ENCODE assay signal across 1 cellular context in the genomic region with DNA sequence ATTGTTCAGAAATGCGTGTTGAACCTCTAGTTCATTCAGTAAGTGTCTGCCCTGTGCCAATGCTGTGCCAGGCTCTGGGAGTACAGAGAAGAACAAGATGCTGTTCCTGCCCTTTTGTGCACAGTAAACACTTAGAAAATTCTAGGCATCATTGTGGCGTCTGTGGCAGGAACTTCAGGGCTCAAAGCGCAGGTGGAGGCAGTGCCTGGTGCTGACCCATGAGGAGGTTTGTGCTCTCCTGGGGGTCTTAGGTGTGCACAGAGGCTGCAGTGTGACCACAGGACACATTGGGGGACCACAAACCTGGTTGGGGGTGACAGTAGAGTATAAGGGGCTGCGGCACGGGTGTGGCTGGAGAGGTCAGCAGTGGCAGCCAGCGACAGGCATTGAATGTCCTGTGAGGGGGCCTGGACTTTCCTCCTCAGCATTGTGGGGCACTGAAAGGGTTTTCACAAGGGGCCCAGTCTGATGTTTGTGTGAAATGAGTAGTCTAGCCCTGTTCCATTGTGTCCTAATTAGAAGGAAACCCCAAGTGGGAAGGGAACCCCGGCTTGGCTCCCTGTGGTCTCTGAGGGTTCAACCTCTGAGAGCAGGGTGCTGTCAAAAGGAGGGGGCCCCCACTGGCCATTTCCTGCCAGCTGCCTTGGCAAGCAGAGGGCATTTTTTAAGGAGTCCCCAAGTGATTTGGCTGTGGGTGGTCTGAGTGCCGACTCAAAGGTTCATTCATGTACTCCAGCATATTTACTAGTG.
TF ChIP-seq lines count a peak whose summit lies in the region.

No MANE protein-coding gene starts in this region.

TF ChIP-seq in IMR-90, 13 proteins besides CTCF, POLR2A, EP300 and RAD21:
- no peak for TF ChIP-seq BHLHE40 (IDR thresholded peaks at IDR 0.05; ENCODE audit: low read depth, low read length)
- TF ChIP-seq CHD1 (IDR thresholded peaks at IDR 0.05; ENCODE audit: low read depth, low read length): no peak
- TF ChIP-seq, protein P1, sequence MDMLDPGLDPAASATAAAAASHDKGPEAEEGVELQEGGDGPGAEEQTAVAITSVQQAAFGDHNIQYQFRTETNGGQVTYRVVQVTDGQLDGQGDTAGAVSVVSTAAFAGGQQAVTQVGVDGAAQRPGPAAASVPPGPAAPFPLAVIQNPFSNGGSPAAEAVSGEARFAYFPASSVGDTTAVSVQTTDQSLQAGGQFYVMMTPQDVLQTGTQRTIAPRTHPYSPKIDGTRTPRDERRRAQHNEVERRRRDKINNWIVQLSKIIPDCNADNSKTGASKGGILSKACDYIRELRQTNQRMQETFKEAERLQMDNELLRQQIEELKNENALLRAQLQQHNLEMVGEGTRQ (IDR thresholded peaks at IDR 0.05; ENCODE audit: low read depth, low read length): no peak
- TF ChIP-seq, protein P2, sequence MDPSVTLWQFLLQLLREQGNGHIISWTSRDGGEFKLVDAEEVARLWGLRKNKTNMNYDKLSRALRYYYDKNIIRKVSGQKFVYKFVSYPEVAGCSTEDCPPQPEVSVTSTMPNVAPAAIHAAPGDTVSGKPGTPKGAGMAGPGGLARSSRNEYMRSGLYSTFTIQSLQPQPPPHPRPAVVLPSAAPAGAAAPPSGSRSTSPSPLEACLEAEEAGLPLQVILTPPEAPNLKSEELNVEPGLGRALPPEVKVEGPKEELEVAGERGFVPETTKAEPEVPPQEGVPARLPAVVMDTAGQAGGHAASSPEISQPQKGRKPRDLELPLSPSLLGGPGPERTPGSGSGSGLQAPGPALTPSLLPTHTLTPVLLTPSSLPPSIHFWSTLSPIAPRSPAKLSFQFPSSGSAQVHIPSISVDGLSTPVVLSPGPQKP (IDR thresholded peaks at IDR 0.05; ENCODE audit: borderline replicate concordance, low read depth, low read length): no peak
- no peak for TF ChIP-seq RFX5 (IDR thresholded peaks at IDR 0.05; ENCODE audit: low read depth, low read length)
- no peak for TF ChIP-seq RCOR1 (IDR thresholded peaks at IDR 0.05; ENCODE audit: insufficient replicate concordance, low read length)
- no peak for TF ChIP-seq CEBPB (IDR thresholded peaks at IDR 0.05; ENCODE audit: low read depth, low read length)
- no peak for TF ChIP-seq MXI1 (IDR thresholded peaks at IDR 0.05; ENCODE audit: borderline replicate concordance, low read depth, low read length)
- TF ChIP-seq MAZ (IDR thresholded peaks at IDR 0.05; ENCODE audit: borderline replicate concordance, low read depth, low read length): no peak
- TF ChIP-seq MAFK (IDR thresholded peaks at IDR 0.05; ENCODE audit: low read depth, low read length): no peak
- TF ChIP-seq FOS (IDR thresholded peaks at IDR 0.05; ENCODE audit: low read depth, low read length): no peak
- TF ChIP-seq NFE2L2 (IDR thresholded peaks at IDR 0.05; ENCODE audit: low read depth, low read length): no peak
- TF ChIP-seq SMC3 (IDR thresholded peaks at IDR 0.05; ENCODE audit: low read depth, low read length): no peak
TF ChIP-seq in IMR-90: peak in this region for 0.
